Comparison of ENCODE assay signal across 2 cellular contexts in genomic region chr9:134264169-134264568, GRCh38.
TF ChIP-seq lines count a peak whose summit lies in the region.

No MANE protein-coding gene starts in this region.

TF ChIP-seq in H1, 55 proteins besides CTCF, POLR2A, EP300 and RAD21 (continued from another document):
- TF ChIP-seq ASH2L (IDR thresholded peaks at IDR 0.05; ENCODE audit: low read length) (no peak), MAFK (IDR thresholded peaks at IDR 0.05; ENCODE audit: low read depth, low read length) (no peak)
- TF ChIP-seq, protein P1, sequence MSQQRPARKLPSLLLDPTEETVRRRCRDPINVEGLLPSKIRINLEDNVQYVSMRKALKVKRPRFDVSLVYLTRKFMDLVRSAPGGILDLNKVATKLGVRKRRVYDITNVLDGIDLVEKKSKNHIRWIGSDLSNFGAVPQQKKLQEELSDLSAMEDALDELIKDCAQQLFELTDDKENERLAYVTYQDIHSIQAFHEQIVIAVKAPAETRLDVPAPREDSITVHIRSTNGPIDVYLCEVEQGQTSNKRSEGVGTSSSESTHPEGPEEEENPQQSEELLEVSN (IDR thresholded peaks at IDR 0.05), result no peak

TF ChIP-seq in liver, 16 proteins besides CTCF, POLR2A, EP300 and RAD21:
- TF ChIP-seq, protein P2, sequence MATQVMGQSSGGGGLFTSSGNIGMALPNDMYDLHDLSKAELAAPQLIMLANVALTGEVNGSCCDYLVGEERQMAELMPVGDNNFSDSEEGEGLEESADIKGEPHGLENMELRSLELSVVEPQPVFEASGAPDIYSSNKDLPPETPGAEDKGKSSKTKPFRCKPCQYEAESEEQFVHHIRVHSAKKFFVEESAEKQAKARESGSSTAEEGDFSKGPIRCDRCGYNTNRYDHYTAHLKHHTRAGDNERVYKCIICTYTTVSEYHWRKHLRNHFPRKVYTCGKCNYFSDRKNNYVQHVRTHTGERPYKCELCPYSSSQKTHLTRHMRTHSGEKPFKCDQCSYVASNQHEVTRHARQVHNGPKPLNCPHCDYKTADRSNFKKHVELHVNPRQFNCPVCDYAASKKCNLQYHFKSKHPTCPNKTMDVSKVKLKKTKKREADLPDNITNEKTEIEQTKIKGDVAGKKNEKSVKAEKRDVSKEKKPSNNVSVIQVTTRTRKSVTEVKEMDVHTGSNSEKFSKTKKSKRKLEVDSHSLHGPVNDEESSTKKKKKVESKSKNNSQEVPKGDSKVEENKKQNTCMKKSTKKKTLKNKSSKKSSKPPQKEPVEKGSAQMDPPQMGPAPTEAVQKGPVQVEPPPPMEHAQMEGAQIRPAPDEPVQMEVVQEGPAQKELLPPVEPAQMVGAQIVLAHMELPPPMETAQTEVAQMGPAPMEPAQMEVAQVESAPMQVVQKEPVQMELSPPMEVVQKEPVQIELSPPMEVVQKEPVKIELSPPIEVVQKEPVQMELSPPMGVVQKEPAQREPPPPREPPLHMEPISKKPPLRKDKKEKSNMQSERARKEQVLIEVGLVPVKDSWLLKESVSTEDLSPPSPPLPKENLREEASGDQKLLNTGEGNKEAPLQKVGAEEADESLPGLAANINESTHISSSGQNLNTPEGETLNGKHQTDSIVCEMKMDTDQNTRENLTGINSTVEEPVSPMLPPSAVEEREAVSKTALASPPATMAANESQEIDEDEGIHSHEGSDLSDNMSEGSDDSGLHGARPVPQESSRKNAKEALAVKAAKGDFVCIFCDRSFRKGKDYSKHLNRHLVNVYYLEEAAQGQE (IDR thresholded peaks at IDR 0.05), result no peak
- no peak for TF ChIP-seq GABPA (IDR thresholded peaks at IDR 0.05 in 1 of 2, conservative IDR thresholded peaks at IDR 0.05 in 1 of 2)
- no peak for TF ChIP-seq MAX (IDR thresholded peaks at IDR 0.05)
- no peak for TF ChIP-seq NR2F2 (IDR thresholded peaks at IDR 0.05)
- TF ChIP-seq SP1 (IDR thresholded peaks at IDR 0.05), result no peak
- no peak for TF ChIP-seq RXRA (IDR thresholded peaks at IDR 0.05)
- no peak for TF ChIP-seq FOXA2 (IDR thresholded peaks at IDR 0.05)
- TF ChIP-seq ATF3 (IDR thresholded peaks at IDR 0.05), result no peak
- no peak for TF ChIP-seq YY1 (IDR thresholded peaks at IDR 0.05)
- TF ChIP-seq EGR1 (IDR thresholded peaks at IDR 0.05; ENCODE audit: low read depth in 2 of 2), result no peak
- no peak for TF ChIP-seq HNF4A (conservative IDR thresholded peaks at IDR 0.05)
- TF ChIP-seq FOXA1 (IDR thresholded peaks at IDR 0.05), result no peak
- no peak for TF ChIP-seq TAF1 (conservative IDR thresholded peaks at IDR 0.05)
- TF ChIP-seq HNF4G (IDR thresholded peaks at IDR 0.05), result no peak
- TF ChIP-seq, protein P3, sequence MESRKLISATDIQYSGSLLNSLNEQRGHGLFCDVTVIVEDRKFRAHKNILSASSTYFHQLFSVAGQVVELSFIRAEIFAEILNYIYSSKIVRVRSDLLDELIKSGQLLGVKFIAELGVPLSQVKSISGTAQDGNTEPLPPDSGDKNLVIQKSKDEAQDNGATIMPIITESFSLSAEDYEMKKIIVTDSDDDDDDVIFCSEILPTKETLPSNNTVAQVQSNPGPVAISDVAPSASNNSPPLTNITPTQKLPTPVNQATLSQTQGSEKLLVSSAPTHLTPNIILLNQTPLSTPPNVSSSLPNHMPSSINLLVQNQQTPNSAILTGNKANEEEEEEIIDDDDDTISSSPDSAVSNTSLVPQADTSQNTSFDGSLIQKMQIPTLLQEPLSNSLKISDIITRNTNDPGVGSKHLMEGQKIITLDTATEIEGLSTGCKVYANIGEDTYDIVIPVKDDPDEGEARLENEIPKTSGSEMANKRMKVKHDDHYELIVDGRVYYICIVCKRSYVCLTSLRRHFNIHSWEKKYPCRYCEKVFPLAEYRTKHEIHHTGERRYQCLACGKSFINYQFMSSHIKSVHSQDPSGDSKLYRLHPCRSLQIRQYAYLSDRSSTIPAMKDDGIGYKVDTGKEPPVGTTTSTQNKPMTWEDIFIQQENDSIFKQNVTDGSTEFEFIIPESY (IDR thresholded peaks at IDR 0.05), result no peak
- TF ChIP-seq JUND (IDR thresholded peaks at IDR 0.05), result no peak
